ENCODE assay signal across 26 cellular contexts in genomic region chr17:41571561-41572434, GRCh38. TPM values are rescaled to one million over a fixed set of nuclear protein-coding genes. Genes with fewer than 3 reads are reported as not detected.
"Had no signal": no experiment of that assay in that cellular context is flagged by ENCODE, and none has a peak within 500 bp of the region (broad histone marks: within the 10 kb centered on the region; RNA-seq: fewer than 3 reads in every experiment).

Gene KRT9 (minus strand): TSS chr17:41572059. CDS start chr17:41571992, 67 bp downstream.

- H3K4me1 Mint-ChIP-seq: mesothelial cell of epicardium had no signal

- H3K27me3 ChIP-seq: body of pancreas, foreskin keratinocyte, hepatocyte, uterus had no signal

- H3K4me3 Mint-ChIP-seq: activated CD4-positive, alpha-beta T cell treated with anti-CD3 and anti-CD28 coated beads, Interleukin-2, amount 10 ng/mL, durations not matched to agents 24 days and 14 days; activated CD8-positive, alpha-beta T cell treated with anti-CD3 and anti-CD28 coated beads for 36 hours; activated naive CD8-positive, alpha-beta T cell treated with anti-CD3 and anti-CD28 coated beads, Interleukin-2, amount 10 ng/mL, durations not matched to agents 7 days and 5 days; activated T-helper 17 cell treated with anti-CD3 and anti-CD28 coated beads, Interleukin-2, amount 50 U/mL, for 72 hours; mesothelial cell of epicardium; natural killer cell treated with Interleukin-12 subunit alpha and Interleukin-12 subunit beta and Interleukin-15 and Interleukin-18, amount 100 ng/mL, for 72 hours had no signal

- H3K4me1 ChIP-seq: body of pancreas, tibial nerve, uterus had no signal

- H3K36me3 ChIP-seq: tibial nerve, uterus had no signal

- H3K9me3 ChIP-seq: body of pancreas, tibial nerve, uterus had no signal

- DNase-seq: activated CD4-positive, alpha-beta T cell treated with anti-CD3 and anti-CD28 coated beads, Interleukin-2, amount 10 ng/mL, durations not matched to agents 24 days and 14 days; activated CD8-positive, alpha-beta T cell treated with anti-CD3 and anti-CD28 coated beads for 36 hours; activated naive CD4-positive, alpha-beta T cell; activated naive CD8-positive, alpha-beta T cell treated with anti-CD3 and anti-CD28 coated beads, Interleukin-2, amount 10 ng/mL, durations not matched to agents 7 days and 5 days; activated T-cell treated with anti-CD3 and anti-CD28 coated beads, Interleukin-2, amount 50 U/mL, for 1 hour; body of pancreas; foreskin keratinocyte; nucleus accumbens; stimulated activated CD4-positive, alpha-beta T cell treated with anti-CD3 and anti-CD28 coated beads, Interleukin-12 subunit alpha, Interleukin-12 subunit beta, amount 100 ng/mL, for 4 hours; stimulated activated CD4-positive, alpha-beta T cell treated with anti-CD3 and anti-CD28 coated beads, Interleukin-1b, Interleukin-23, amount 100 ng/mL, for 48 hours; stimulated activated CD8-positive, alpha-beta memory T cell treated with anti-CD3 and anti-CD28 coated beads, Interleukin-4, amount 100 ng/mL, for 48 hours; stimulated activated naive CD8-positive, alpha-beta T cell treated with anti-CD3 and anti-CD28 coated beads, Interleukin-15, Interleukin-2, amounts not matched to agents 100 U/mL and 50 U/mL, for 24 hours; substantia nigra; uterus had no signal

- H3K27ac ChIP-seq: body of pancreas, foreskin keratinocyte, hepatocyte, tibial nerve, uterus had no signal

- H3K9me3 Mint-ChIP-seq: mesothelial cell of epicardium had no signal

- ATAC-seq: activated CD8-positive, alpha-beta T cell treated with anti-CD3 and anti-CD28 coated beads for 36 hours; activated T-helper 17 cell treated with anti-CD3 and anti-CD28 coated beads, Interleukin-2, amount 50 U/mL, for 72 hours; body of pancreas; foreskin keratinocyte; left lobe of liver; natural killer cell treated with Interleukin-12 subunit alpha and Interleukin-12 subunit beta and Interleukin-15 and Interleukin-18, amount 100 ng/mL, for 72 hours; stimulated activated naive CD8-positive, alpha-beta T cell treated with anti-CD3 and anti-CD28 coated beads, Interleukin-15, Interleukin-2, amounts not matched to agents 100 U/mL and 50 U/mL, for 24 hours had no signal

- H3K27ac Mint-ChIP-seq: activated CD4-positive, alpha-beta T cell treated with anti-CD3 and anti-CD28 coated beads, Interleukin-2, amount 10 ng/mL, durations not matched to agents 24 days and 14 days; activated CD8-positive, alpha-beta T cell treated with anti-CD3 and anti-CD28 coated beads for 36 hours; activated naive CD8-positive, alpha-beta T cell treated with anti-CD3 and anti-CD28 coated beads, Interleukin-2, amount 10 ng/mL, durations not matched to agents 7 days and 5 days; activated T-helper 17 cell treated with anti-CD3 and anti-CD28 coated beads, Interleukin-2, amount 50 U/mL, for 72 hours; mesothelial cell of epicardium; natural killer cell treated with Interleukin-12 subunit alpha and Interleukin-12 subunit beta and Interleukin-15 and Interleukin-18, amount 100 ng/mL, for 72 hours had no signal

- H3K4me3 ChIP-seq: body of pancreas, hepatocyte, tibial nerve, uterus had no signal

- H3K36me3 Mint-ChIP-seq: mesothelial cell of epicardium; natural killer cell treated with Interleukin-12 subunit alpha and Interleukin-12 subunit beta and Interleukin-15 and Interleukin-18, amount 100 ng/mL, for 72 hours had no signal

RNA-seq across cellular contexts. Expression of gene KRT9, which starts in this region (rescaled TPM):
- total RNA-seq: activated CD4-positive, alpha-beta T cell treated with anti-CD3 and anti-CD28 coated beads, Interleukin-2, amount 10 ng/mL, durations not matched to agents 24 days and 14 days; activated CD8-positive, alpha-beta T cell treated with anti-CD3 and anti-CD28 coated beads for 36 hours; activated naive CD8-positive, alpha-beta T cell treated with anti-CD3 and anti-CD28 coated beads, Interleukin-2, amount 10 ng/mL, durations not matched to agents 7 days and 5 days; activated T-helper 17 cell treated with anti-CD3 and anti-CD28 coated beads, Interleukin-2, amount 50 U/mL, for 72 hours; body of pancreas; cardiac septum; dermis microvascular lymphatic vessel endothelial cell; epithelial cell of proximal tubule; fibroblast of lung; hepatocyte; left lobe of liver; lung microvascular endothelial cell; mesothelial cell of epicardium; natural killer cell treated with Interleukin-12 subunit alpha and Interleukin-12 subunit beta and Interleukin-15 and Interleukin-18, amount 100 ng/mL, for 72 hours; renal cortical epithelial cell; tibial nerve had no signal
- polyA plus RNA-seq: fibroblast of lung, hepatocyte had no signal
